In the genomic region with DNA sequence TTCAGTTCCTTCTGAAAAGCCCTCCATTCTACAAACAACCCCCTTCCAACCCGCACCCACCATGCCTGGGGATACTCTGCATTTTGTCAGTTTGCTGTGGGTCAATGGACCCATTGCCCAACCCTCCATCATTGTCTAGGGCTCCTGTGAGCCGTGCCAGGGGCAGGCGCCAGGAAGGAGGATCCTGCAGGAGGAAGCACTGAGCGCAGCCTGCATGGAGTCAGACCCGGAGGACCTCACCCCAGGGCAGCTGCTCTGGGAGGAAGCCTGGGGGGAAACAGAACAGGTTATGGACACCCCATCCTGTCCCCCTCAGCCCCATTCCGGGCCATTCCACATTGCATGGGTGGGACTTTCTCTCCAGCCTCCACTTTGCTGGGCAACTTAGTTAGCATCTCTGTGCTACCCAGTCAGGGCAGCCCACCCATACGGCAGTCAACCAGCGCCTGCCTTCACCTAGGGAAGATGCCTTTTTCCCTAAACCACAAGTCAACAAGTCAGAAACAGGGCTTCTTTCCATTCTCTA, we compare ENCODE assay signal across 10 cellular contexts. TPM values are rescaled to one million over a fixed set of nuclear protein-coding genes. Genes with fewer than 3 reads are reported as not detected.
DNase-seq lines count a peak whose midpoint lies in the region; ATAC-seq and TF ChIP-seq lines count a peak whose summit lies in the region.
"Had no signal": no experiment of that assay in that cellular context is flagged by ENCODE, and none has a peak within 500 bp of the region (broad histone marks: within the 10 kb centered on the region; RNA-seq: fewer than 3 reads in every experiment).

No MANE protein-coding gene starts in this region.

- ATAC-seq in CD8-positive, alpha-beta T cell: peak; percentile 21
- no peak for ATAC-seq in HG02759 (IDR thresholded peaks at IDR 0.05; ENCODE audit: unreplicated experiment)
- ATAC-seq in Right ventricle myocardium superior (ENCODE audit: poor library complexity): no peak

- peaks cover 52% of the 10 kb centered on the region for H3K4me1 Mint-ChIP-seq in CD8-positive, alpha-beta T cell (ENCODE audit: low read depth)
- H3K4me1 Mint-ChIP-seq in brain: peaks cover 13% of the 10 kb centered on the region
- peaks cover 7% of the 10 kb centered on the region for H3K4me1 Mint-ChIP-seq in nephron

- no peaks in the 10 kb centered on the region for H3K27me3 ChIP-seq in CD8-positive, alpha-beta T cell (ENCODE audit: insufficient read depth, low read length)
- H3K27me3 ChIP-seq: right lobe of liver had no signal

- peak overlapping the region; percentile 44 for H3K4me3 Mint-ChIP-seq in CD8-positive, alpha-beta T cell
- H3K4me3 Mint-ChIP-seq in brain: no peak overlapping the region
- H3K4me3 Mint-ChIP-seq in nephron: no peak overlapping the region
- H3K4me3 Mint-ChIP-seq: activated T-helper 1 cell treated with anti-CD3 and anti-CD28 coated beads, Interleukin-12 subunit alpha, Interleukin-12 subunit beta, Interleukin-2, Interleukin-4 antibody, amounts not matched to agents 30 ng/mL and 10 ng/mL and 1 ng/mL, durations not matched to agents 14 hours and 24 hours and 36 hours had no signal

- H3K9me3 ChIP-seq in CD8-positive, alpha-beta T cell (ENCODE audit: low read length): no peaks in the 10 kb centered on the region
- H3K9me3 ChIP-seq in KOPT-K1 (ENCODE audit: insufficient read depth, low read length, poor library complexity, severe bottlenecking): no peaks in the 10 kb centered on the region
- H3K9me3 ChIP-seq: right lobe of liver had no signal

- no peak for DNase-seq in CD8-positive, alpha-beta T cell
- DNase-seq in NCI-H1105 (lab: John Stamatoyannopoulos, UW) (no peak), NCI-H748 treated with DMSO at 0.1 percent for 48 hours (lab: John Stamatoyannopoulos, UW) (no peak), Right ventricle myocardium superior (no peak)
- DNase-seq: right lobe of liver had no signal

- H3K4me1 ChIP-seq in CD8-positive, alpha-beta T cell (ENCODE audit: insufficient read depth, low read length): peaks cover 49% of the 10 kb centered on the region
- H3K4me1 ChIP-seq: right lobe of liver had no signal

- CTCF ChIA-PET in CD8-positive, alpha-beta T cell (lab: Charles Lee): interaction anchor here (0.8 to 25.6 kb wide), 5 partner anchors 10 to 89 kb away, joined by 3 to 773 read pairs (median 12); no protein-coding TSS in a partner anchor

- no peaks in the 10 kb centered on the region for H3K27me3 Mint-ChIP-seq in CD8-positive, alpha-beta T cell (ENCODE audit: low read depth)
- H3K27me3 Mint-ChIP-seq in brain (peaks cover 9% of the 10 kb centered on the region), nephron (ENCODE audit: low read depth) (peaks cover 10% of the 10 kb centered on the region)

- peak overlapping the region; percentile 87 for H3K27ac Mint-ChIP-seq in CD8-positive, alpha-beta T cell
- H3K27ac Mint-ChIP-seq in brain: peak overlapping the region in 3 of 5 experiments; percentile 16 to 91 (median 48)
- H3K27ac Mint-ChIP-seq in nephron: peak overlapping the region in 2 of 3 experiments; percentile 2 to 25
- H3K27ac Mint-ChIP-seq: activated T-helper 1 cell treated with anti-CD3 and anti-CD28 coated beads, Interleukin-12 subunit alpha, Interleukin-12 subunit beta, Interleukin-2, Interleukin-4 antibody, amounts not matched to agents 30 ng/mL and 10 ng/mL and 1 ng/mL, durations not matched to agents 14 hours and 24 hours and 36 hours had no signal

- POLR2A ChIA-PET in CD8-positive, alpha-beta T cell (lab: Charles Lee): interaction anchor here (0.8 to 1.4 kb wide), 9 partner anchors 9 to 67 kb away, joined by 3 to 5 read pairs (median 4); no protein-coding TSS in a partner anchor

- H3K36me3 Mint-ChIP-seq in CD8-positive, alpha-beta T cell: no peaks in the 10 kb centered on the region
- H3K36me3 Mint-ChIP-seq in brain (no peaks in the 10 kb centered on the region), nephron (ENCODE audit: low read depth) (no peaks in the 10 kb centered on the region)

- H3K36me3 ChIP-seq in CD8-positive, alpha-beta T cell (ENCODE audit: insufficient read depth, low read length): no peaks in the 10 kb centered on the region
- no peaks in the 10 kb centered on the region for H3K36me3 ChIP-seq in KOPT-K1 (ENCODE audit: insufficient read depth, low read length)
- H3K36me3 ChIP-seq: right lobe of liver had no signal

- H3K4me3 ChIP-seq in CD8-positive, alpha-beta T cell (ENCODE audit: low read depth, low read length): no peak overlapping the region
- H3K4me3 ChIP-seq: right lobe of liver had no signal

- TF ChIP-seq CTCF in CD8-positive, alpha-beta T cell (IDR thresholded peaks at IDR 0.05): no peak
- TF ChIP-seq CTCF in brain (conservative IDR thresholded peaks at IDR 0.05) (no peak), nephron (IDR thresholded peaks at IDR 0.05; ENCODE audit: unreplicated experiment in 3 of 3) (no peak)

- intact Hi-C loops in CD8-positive, alpha-beta T cell (cut with DNase I, micrococcal nuclease): loop anchor here in 1 of 2 experiments (2.0 kb wide), 1 partner anchor 15 kb away; no protein-coding TSS in a partner anchor
- intact Hi-C loops in Right ventricle myocardium superior (cut with DNase I): no loop called here

- H3K27ac ChIP-seq in CD8-positive, alpha-beta T cell (ENCODE audit: low read depth, low read length): no peak overlapping the region
- H3K27ac ChIP-seq in KOPT-K1 (ENCODE audit: low read depth, low read length, poor library complexity, severe bottlenecking): peak overlapping the region; percentile 94
- H3K27ac ChIP-seq: right lobe of liver had no signal

- H3K9me3 Mint-ChIP-seq in CD8-positive, alpha-beta T cell: no peaks in the 10 kb centered on the region
- H3K9me3 Mint-ChIP-seq in brain (peaks cover 0 to 2% (median 0%) of the 10 kb centered on the region in 5 experiments), nephron (no peaks in the 10 kb centered on the region)
- H3K9me3 Mint-ChIP-seq: activated T-helper 1 cell treated with anti-CD3 and anti-CD28 coated beads, Interleukin-12 subunit alpha, Interleukin-12 subunit beta, Interleukin-2, Interleukin-4 antibody, amounts not matched to agents 30 ng/mL and 10 ng/mL and 1 ng/mL, durations not matched to agents 14 hours and 24 hours and 36 hours had no signal

RNA-seq across cellular contexts. Expression of a gene that starts 48.6 kb away (rescaled TPM):
- 10 to 100 TPM; 68.1 to 71.1 TPM for total RNA-seq in CD8-positive, alpha-beta T cell
- 174 TPM for polyA plus RNA-seq in brain (ENCODE audit: insufficient read depth, low read depth, low replicate concordance)
- total RNA-seq in Right ventricle myocardium superior: 475 TPM

Comparison
In these comparisons a context has a peak if more than half of its experiments do, and no peak if none do; other contexts are left out.
1. H3K27ac Mint-ChIP-seq: peak in every context shown above with its lines; median percentile 87 in CD8-positive, alpha-beta T cell; 48 in brain; 14 in nephron.